ENCODE assay signal across 20 cellular contexts in the genomic region with DNA sequence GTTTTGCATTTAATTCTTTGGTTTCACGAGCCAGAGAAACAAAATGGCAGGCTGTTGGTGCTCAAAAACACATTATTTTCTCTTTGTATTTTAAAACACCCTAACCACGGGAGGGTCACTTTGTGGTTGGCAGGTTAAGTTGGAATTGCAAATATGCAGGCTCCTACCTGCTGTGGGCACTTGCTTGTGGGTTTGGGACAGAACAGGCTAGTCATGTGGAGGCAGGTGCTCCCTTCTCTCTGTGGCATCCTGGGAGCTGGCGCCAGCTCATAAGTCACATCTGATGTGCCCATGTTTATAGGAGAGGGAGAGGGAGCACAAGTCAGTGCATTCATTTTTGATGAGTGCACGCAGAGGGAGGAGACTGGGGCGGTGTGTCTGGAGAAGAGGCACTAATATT.
DNase-seq lines count a peak whose midpoint lies in the region; ATAC-seq and TF ChIP-seq lines count a peak whose summit lies in the region.
"Had no signal": no experiment of that assay in that cellular context is flagged by ENCODE, and none has a peak within 500 bp of the region (broad histone marks: within the 10 kb centered on the region; RNA-seq: fewer than 3 reads in every experiment).

No MANE protein-coding gene starts in this region.

- ATAC-seq in Right ventricle myocardium superior (ENCODE audit: poor library complexity), result no peak
- ATAC-seq: activated naive CD8-positive, alpha-beta T cell treated with anti-CD3 and anti-CD28 coated beads, Interleukin-2, amount 50 U/mL, for 24 hours; natural killer cell had no signal

- TF ChIP-seq POLR2A in Peyer's patch (IDR thresholded peaks at IDR 0.05), result no peak

- no peak overlapping the region for H3K4me3 ChIP-seq in Peyer's patch
- H3K4me3 ChIP-seq: lung, prostate gland had no signal

- H3K4me1 ChIP-seq in Peyer's patch, result no peaks in the 10 kb centered on the region
- H3K4me1 ChIP-seq: prostate gland had no signal

- no peaks in the 10 kb centered on the region for H3K27me3 ChIP-seq in Peyer's patch

- TF ChIP-seq CTCF in Peyer's patch (IDR thresholded peaks at IDR 0.05), result no peak

- DNase-seq in A172 (ENCODE audit: low spot score) (peak; percentile 7), NCI-H1092 treated with DMSO at 0.1 percent for 48 hours (lab: John Stamatoyannopoulos, UW) (peak; percentile 82), NCI-H2196 (lab: John Stamatoyannopoulos, UW; ENCODE audit: unreplicated experiment) (peak; percentile 86), SW480 (ENCODE audit: low spot score) (peak; percentile 93), OCI-M1 (lab: John Stamatoyannopoulos, UW) (no peak), GF-D8 (lab: John Stamatoyannopoulos, UW) (no peak), Peyer's patch (no peak), Right ventricle myocardium superior (no peak)
- DNase-seq: activated CD4-positive, alpha-beta T cell treated with anti-CD3 and anti-CD28 coated beads, Interleukin-2, amount 10 ng/mL, durations not matched to agents 7 days and 5 days; activated naive CD8-positive, alpha-beta T cell treated with anti-CD3 and anti-CD28 coated beads, Interleukin-2, amount 50 U/mL, for 24 hours; activated T-cell treated with anti-CD3 and anti-CD28 coated beads, Interleukin-2, amount 50 U/mL, for 24 hours; CD4-positive, alpha-beta T cell; foreskin melanocyte; GDM1; HCEC 1CT; natural killer cell; NCI-H1930; stimulated activated CD4-positive, alpha-beta T cell treated with anti-CD3 and anti-CD28 coated beads, Interleukin-15, amount 100 ng/mL, for 24 hours had no signal

- intact Hi-C loops in Right ventricle myocardium superior (cut with DNase I), result no loop called here

- no peak overlapping the region for H3K27ac ChIP-seq in Peyer's patch
- H3K27ac ChIP-seq: prostate gland had no signal

- no peaks in the 10 kb centered on the region for H3K36me3 ChIP-seq in Peyer's patch
- H3K36me3 ChIP-seq: prostate gland had no signal

- H3K9me3 ChIP-seq in Peyer's patch, result no peaks in the 10 kb centered on the region
- H3K9me3 ChIP-seq: prostate gland had no signal

Comparison
In these comparisons a context has a peak if more than half of its experiments do, and no peak if none do; other contexts are left out.
1. DNase-seq: peak in A172 (single experiment), NCI-H1092 treated with DMSO at 0.1 percent for 48 hours (single experiment), NCI-H2196 (single experiment) and SW480 (single experiment); none in OCI-M1 (single experiment), GF-D8 (single experiment), Peyer's patch (0 of 3) and Right ventricle myocardium superior (single experiment).